8 cellular contexts compared by ENCODE assay signal in the genomic region with DNA sequence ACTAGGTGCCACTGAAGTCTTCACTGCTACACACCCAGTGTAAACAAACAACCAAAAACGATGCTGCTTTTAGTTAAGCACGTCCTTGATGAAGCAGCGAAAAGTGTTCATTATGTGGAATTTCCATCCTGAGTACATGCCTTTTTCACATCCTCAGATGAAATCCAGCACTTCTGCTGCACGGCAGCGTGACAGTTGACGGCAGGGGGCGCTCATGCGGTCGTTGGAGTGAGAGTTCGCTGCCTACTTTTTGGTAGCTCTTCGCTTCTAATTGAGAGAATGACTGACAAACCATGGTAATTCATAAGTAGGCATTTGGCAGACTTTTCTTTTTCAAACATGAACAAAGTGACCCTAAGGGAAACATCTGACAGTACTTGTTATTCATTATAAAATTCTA. TPM values are rescaled to one million over a fixed set of nuclear protein-coding genes. Genes with fewer than 3 reads are reported as not detected.
DNase-seq lines count a peak whose midpoint lies in the region; ATAC-seq and TF ChIP-seq lines count a peak whose summit lies in the region.

No MANE protein-coding gene starts in this region.

- no peaks in the 10 kb centered on the region for H3K4me1 Mint-ChIP-seq in activated CD8-positive, alpha-beta memory T cell treated with anti-CD3 and anti-CD28 coated beads, Interleukin-2, amount 10 ng/mL, durations not matched to agents 7 days and 5 days

- H3K79me2 ChIP-seq in neural cell (replicated peaks; ENCODE audit: insufficient read depth, low read length), result no peaks in the 10 kb centered on the region

- H3K4me3 ChIP-seq in neural cell (ENCODE audit: low read length), result no peak overlapping the region

- TF ChIP-seq RAD21 in neural cell (conservative IDR thresholded peaks at IDR 0.05), result no peak

- CTCF ChIA-PET in activated CD8-positive, alpha-beta memory T cell treated with anti-CD3 and anti-CD28 coated beads, Interleukin-2, amount 10 ng/mL, durations not matched to agents 7 days and 5 days (lab: Charles Lee), result no interaction called here

- no peaks in the 10 kb centered on the region for H3K9me3 ChIP-seq in neural cell (ENCODE audit: low read length)

- H3K27ac ChIP-seq in neural cell (ENCODE audit: low read length), result no peak overlapping the region

- H3K9ac ChIP-seq in neural cell (ENCODE audit: low read length), result no peak overlapping the region

- TF ChIP-seq EP300 in neural cell (conservative IDR thresholded peaks at IDR 0.05; ENCODE audit: poor library complexity, severe bottlenecking), result no peak

- no peak for ATAC-seq in activated CD8-positive, alpha-beta memory T cell treated with anti-CD3 and anti-CD28 coated beads, Interleukin-2, amount 10 ng/mL, durations not matched to agents 7 days and 5 days

- no peaks in the 10 kb centered on the region for H3F3A ChIP-seq in neural cell (ENCODE audit: insufficient read depth, low read length, poor library complexity, severe bottlenecking)

- no peak overlapping the region for H3K4me3 Mint-ChIP-seq in activated CD8-positive, alpha-beta memory T cell treated with anti-CD3 and anti-CD28 coated beads, Interleukin-2, amount 10 ng/mL, durations not matched to agents 7 days and 5 days

- H2AFZ ChIP-seq in neural cell (ENCODE audit: low read depth, low read length), result no peak overlapping the region

- TF ChIP-seq CTCF in neural cell (IDR thresholded peaks at IDR 0.05; ENCODE audit: poor library complexity, severe bottlenecking), result peak; percentile 17

- H3K27me3 Mint-ChIP-seq in activated CD8-positive, alpha-beta memory T cell treated with anti-CD3 and anti-CD28 coated beads, Interleukin-2, amount 10 ng/mL, durations not matched to agents 7 days and 5 days, result no peaks in the 10 kb centered on the region

- no peak for TF ChIP-seq POLR2A in erythroblast (IDR thresholded peaks at IDR 0.05; ENCODE audit: low read length)

- H3K4me2 ChIP-seq in neural cell (ENCODE audit: low read length), result no peak overlapping the region

- no peaks in the 10 kb centered on the region for H4K20me1 ChIP-seq in neural cell (ENCODE audit: insufficient read depth)

- DNase-seq in activated CD8-positive, alpha-beta memory T cell treated with anti-CD3 and anti-CD28 coated beads for 24 hours, result peak; percentile 62
- no peak for DNase-seq in activated CD8-positive, alpha-beta memory T cell treated with anti-CD3 and anti-CD28 coated beads, Interleukin-2, amount 10 ng/mL, durations not matched to agents 7 days and 5 days
- peak; percentile 37 for DNase-seq in UCSD-AML1 (lab: John Stamatoyannopoulos, UW; ENCODE audit: unreplicated experiment)
- peak; percentile 40 to 46 for DNase-seq in erythroblast (lab: John Stamatoyannopoulos, UW)
- DNase-seq in NCI-H226, result no peak
- no peak for DNase-seq in SIG-M5 treated with dmso at 0.1 percent for 504 hours (lab: John Stamatoyannopoulos, UW; ENCODE audit: unreplicated experiment)
- no peak for DNase-seq in NCI-H2196 (lab: John Stamatoyannopoulos, UW; ENCODE audit: unreplicated experiment)

- no peaks in the 10 kb centered on the region for H3K9me2 ChIP-seq in neural cell (ENCODE audit: insufficient read depth, low read length)

- H3K36me3 Mint-ChIP-seq in activated CD8-positive, alpha-beta memory T cell treated with anti-CD3 and anti-CD28 coated beads, Interleukin-2, amount 10 ng/mL, durations not matched to agents 7 days and 5 days, result no peaks in the 10 kb centered on the region

- H3K36me3 ChIP-seq in neural cell (ENCODE audit: insufficient read depth, low read length), result no peaks in the 10 kb centered on the region

- no peaks in the 10 kb centered on the region for H3K27me3 ChIP-seq in neural cell (ENCODE audit: insufficient read depth, low read depth, low read length)

- no peak overlapping the region for H3K27ac Mint-ChIP-seq in activated CD8-positive, alpha-beta memory T cell treated with anti-CD3 and anti-CD28 coated beads, Interleukin-2, amount 10 ng/mL, durations not matched to agents 7 days and 5 days

- H3K9me3 Mint-ChIP-seq in activated CD8-positive, alpha-beta memory T cell treated with anti-CD3 and anti-CD28 coated beads, Interleukin-2, amount 10 ng/mL, durations not matched to agents 7 days and 5 days (ENCODE audit: low read depth), result no peaks in the 10 kb centered on the region

TF ChIP-seq in neural cell, 6 proteins besides CTCF, POLR2A, EP300 and RAD21:
- TF ChIP-seq, protein P1, sequence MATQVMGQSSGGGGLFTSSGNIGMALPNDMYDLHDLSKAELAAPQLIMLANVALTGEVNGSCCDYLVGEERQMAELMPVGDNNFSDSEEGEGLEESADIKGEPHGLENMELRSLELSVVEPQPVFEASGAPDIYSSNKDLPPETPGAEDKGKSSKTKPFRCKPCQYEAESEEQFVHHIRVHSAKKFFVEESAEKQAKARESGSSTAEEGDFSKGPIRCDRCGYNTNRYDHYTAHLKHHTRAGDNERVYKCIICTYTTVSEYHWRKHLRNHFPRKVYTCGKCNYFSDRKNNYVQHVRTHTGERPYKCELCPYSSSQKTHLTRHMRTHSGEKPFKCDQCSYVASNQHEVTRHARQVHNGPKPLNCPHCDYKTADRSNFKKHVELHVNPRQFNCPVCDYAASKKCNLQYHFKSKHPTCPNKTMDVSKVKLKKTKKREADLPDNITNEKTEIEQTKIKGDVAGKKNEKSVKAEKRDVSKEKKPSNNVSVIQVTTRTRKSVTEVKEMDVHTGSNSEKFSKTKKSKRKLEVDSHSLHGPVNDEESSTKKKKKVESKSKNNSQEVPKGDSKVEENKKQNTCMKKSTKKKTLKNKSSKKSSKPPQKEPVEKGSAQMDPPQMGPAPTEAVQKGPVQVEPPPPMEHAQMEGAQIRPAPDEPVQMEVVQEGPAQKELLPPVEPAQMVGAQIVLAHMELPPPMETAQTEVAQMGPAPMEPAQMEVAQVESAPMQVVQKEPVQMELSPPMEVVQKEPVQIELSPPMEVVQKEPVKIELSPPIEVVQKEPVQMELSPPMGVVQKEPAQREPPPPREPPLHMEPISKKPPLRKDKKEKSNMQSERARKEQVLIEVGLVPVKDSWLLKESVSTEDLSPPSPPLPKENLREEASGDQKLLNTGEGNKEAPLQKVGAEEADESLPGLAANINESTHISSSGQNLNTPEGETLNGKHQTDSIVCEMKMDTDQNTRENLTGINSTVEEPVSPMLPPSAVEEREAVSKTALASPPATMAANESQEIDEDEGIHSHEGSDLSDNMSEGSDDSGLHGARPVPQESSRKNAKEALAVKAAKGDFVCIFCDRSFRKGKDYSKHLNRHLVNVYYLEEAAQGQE (IDR thresholded peaks at IDR 0.05; ENCODE audit: borderline replicate concordance), result no peak
- TF ChIP-seq POLR2AphosphoS5 (IDR thresholded peaks at IDR 0.05) (no peak), SMC3 (conservative IDR thresholded peaks at IDR 0.05; ENCODE audit: poor library complexity) (peak; percentile 17)

RNA-seq across cellular contexts. Expression of a gene that starts 55.2 kb away (rescaled TPM):
- not detected for total RNA-seq in activated CD8-positive, alpha-beta memory T cell treated with anti-CD3 and anti-CD28 coated beads, Interleukin-2, amount 10 ng/mL, durations not matched to agents 7 days and 5 days
- not detected in 2 replicates for polyA plus RNA-seq in neural cell
- not detected in 2 replicates for polyA minus RNA-seq in neural cell

Comparison
In these comparisons a context has a peak if more than half of its experiments do, and no peak if none do; other contexts are left out.
1. DNase-seq: peak in activated CD8-positive, alpha-beta memory T cell treated with anti-CD3 and anti-CD28 coated beads for 24 hours (single experiment), UCSD-AML1 (single experiment) and erythroblast (2 of 2); none in activated CD8-positive, alpha-beta memory T cell treated with anti-CD3 and anti-CD28 coated beads, Interleukin-2, amount 10 ng/mL, durations not matched to agents 7 days and 5 days (single experiment), NCI-H226 (single experiment), SIG-M5 treated with dmso at 0.1 percent for 504 hours (single experiment) and NCI-H2196 (single experiment).